ENCODE assay signal across 8 cellular contexts in the genomic region with DNA sequence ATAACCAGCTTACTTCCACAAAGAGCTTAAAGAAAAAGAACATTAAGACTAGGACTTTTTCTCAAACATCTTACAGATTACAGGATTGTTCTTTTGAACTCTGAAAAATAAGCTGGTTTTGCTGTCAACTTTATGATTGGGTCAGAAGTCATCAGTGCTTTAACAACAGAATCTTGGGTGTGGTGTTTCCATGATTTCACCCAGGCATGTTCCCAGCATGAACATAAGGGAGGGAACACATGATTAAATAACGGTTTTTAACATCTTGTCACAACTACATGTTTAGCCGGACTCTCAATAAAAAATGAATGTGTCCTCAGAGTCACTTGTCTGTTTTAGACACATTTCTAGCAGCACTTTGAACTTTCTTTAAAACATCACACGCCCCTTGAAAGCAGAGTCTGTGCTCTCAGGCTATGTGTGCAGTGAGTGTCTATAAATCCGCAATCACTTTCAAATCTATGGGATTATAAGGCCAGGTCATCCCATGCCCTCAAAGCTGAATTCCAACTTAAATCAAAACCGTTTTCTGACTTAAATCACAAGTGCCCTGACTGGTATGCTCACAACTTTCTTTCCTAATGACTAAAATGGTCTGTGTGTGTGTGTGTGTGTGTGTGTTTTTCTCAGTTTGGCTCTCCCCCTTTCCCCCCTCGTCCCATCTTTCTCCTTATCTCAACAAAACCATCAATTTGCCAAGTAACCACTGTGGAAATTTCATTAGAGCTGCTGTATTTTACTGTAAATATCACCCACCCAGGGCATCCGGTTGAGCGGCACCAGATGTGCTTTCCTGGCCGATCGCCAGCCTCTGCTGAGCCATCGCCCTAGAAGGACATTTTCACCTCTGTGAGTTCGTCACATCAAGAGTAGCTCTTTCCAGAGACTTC.
DNase-seq lines count a peak whose midpoint lies in the region; ATAC-seq and TF ChIP-seq lines count a peak whose summit lies in the region.

No MANE protein-coding gene starts in this region.

- TF ChIP-seq CTCF in GM13977 (IDR thresholded peaks at IDR 0.05; ENCODE audit: extremely low read depth, insufficient read depth, missing control alignments): no peak
- TF ChIP-seq CTCF in foreskin keratinocyte (conservative IDR thresholded peaks at IDR 0.05): no peak

- H3K27ac ChIP-seq in foreskin keratinocyte: no peak overlapping the region

- peaks cover 16% of the 10 kb centered on the region for H3K4me1 ChIP-seq in foreskin keratinocyte

- in situ Hi-C loops in GM13977 (cut with MboI; ENCODE audit: low pct_unique_long_range_greater_than_20kb, low sequenced_read_pairs, unreplicated experiment): no loop called here

- ATAC-seq in HG02763 (IDR thresholded peaks at IDR 0.05; ENCODE audit: unreplicated experiment) (peak; percentile 52), foreskin keratinocyte (peak; percentile 33)

- peaks cover 3% of the 10 kb centered on the region for H3K27me3 ChIP-seq in foreskin keratinocyte

- peak; percentile 42 for DNase-seq in GM13977 (ENCODE audit: low spot score)
- peak; percentile 42 for DNase-seq in NCI-H2081 treated with DMSO at 0.1 percent for 48 hours (lab: John Stamatoyannopoulos, UW)
- DNase-seq in activated CD8-positive, alpha-beta memory T cell treated with anti-CD3 and anti-CD28 coated beads for 48 hours (ENCODE audit: low read depth in 2 of 3, low spot score in 2 of 3): peak in 2 of 3 experiments; percentile 8 to 27
- DNase-seq in foreskin keratinocyte: peak in 1 of 2 donors; percentile 60
- peak; percentile 6 for DNase-seq in stimulated activated CD4-positive, alpha-beta T cell treated with anti-CD3 and anti-CD28 coated beads, Interleukin-2, amount 100 ng/mL, for 4 hours (ENCODE audit: low read depth)
- no peak for DNase-seq in DMS79 (lab: John Stamatoyannopoulos, UW)
- DNase-seq in NCI-H1930 (lab: John Stamatoyannopoulos, UW): no peak

Comparison
In these comparisons a context has a peak if more than half of its experiments do, and no peak if none do; other contexts are left out.
1. DNase-seq: peak in GM13977 (single experiment), NCI-H2081 treated with DMSO at 0.1 percent for 48 hours (single experiment), activated CD8-positive, alpha-beta memory T cell treated with anti-CD3 and anti-CD28 coated beads for 48 hours (2 of 3) and stimulated activated CD4-positive, alpha-beta T cell treated with anti-CD3 and anti-CD28 coated beads, Interleukin-2, amount 100 ng/mL, for 4 hours (single experiment); none in DMS79 (single experiment) and NCI-H1930 (0 of 2).